ENCODE assay signal across 8 cellular contexts in genomic region chr15:31489801-31490646, GRCh38.
DNase-seq lines count a peak whose midpoint lies in the region; ATAC-seq, FAIRE-seq and TF ChIP-seq lines count a peak whose summit lies in the region.

No MANE protein-coding gene starts in this region.

- CTCF ChIA-PET in PC-9 (lab: Charles Lee), result interaction anchor here (0.6 kb wide), 1 partner anchor 380 kb away, joined by 3 read pairs; the partner anchor contains the start of gene OTUD7A
- CTCF ChIA-PET in GM12878 (lab: Yijun Ruan, JAX), result interaction anchor here (0.7 to 6.3 kb wide), 37 partner anchors 9 to 690 kb away, joined by 3 to 336 read pairs (median 5); no protein-coding TSS in a partner anchor

- no peak overlapping the region for H2AFZ ChIP-seq in PC-9
- no peak overlapping the region for H2AFZ ChIP-seq in GM12878 (ENCODE audit: control insufficient read depth, low read depth, low read length)
- H2AFZ ChIP-seq in hepatocyte, result no peak overlapping the region

- no peaks in the 10 kb centered on the region for H3F3A ChIP-seq in PC-9 (ENCODE audit: insufficient read depth, low read depth)

- WGBS in GM12878 (ENCODE audit: insufficient coverage, insufficient replicate concordance, low lambda C conversion rate, missing lambda C conversion rate), result 26% methylated on average over 12 of the region's 12 CpGs
- WGBS in hepatocyte (ENCODE audit: low lambda C conversion rate, missing lambda C conversion rate), result 52% methylated on average over 12 of the region's 12 CpGs
- WGBS in small intestine, 3 donors, result 38 to 43% (median 42%) methylated on average over 12 of the region's 12 CpGs

- intact Hi-C loops in PC-9 (cut with micrococcal nuclease; ENCODE audit: unreplicated experiment) (loop anchor here (2.0 to 5.0 kb wide), 2 partner anchors 287 to 598 kb away; no protein-coding TSS in a partner anchor), GM12878 (cut with micrococcal nuclease; ENCODE audit: unreplicated experiment) (loop anchor here (5.0 to 10.0 kb wide), 3 partner anchors 55 to 505 kb away; no protein-coding TSS in a partner anchor)

- no peak overlapping the region for H3K9ac ChIP-seq in GM12878 (ENCODE audit: control insufficient read depth, insufficient read depth, low read length)

- BruUV-seq in PC-9 (replicated peaks; lab: Mats Ljungman, UMichigan), result no TSS peak
- BruUV-seq in GM12878 (replicated peaks; lab: Mats Ljungman, UMichigan), result no TSS peak

- DNase-seq in CMK (ENCODE audit: low read depth) (peak; percentile 27), GM19240 (ENCODE audit: insufficient read length, low spot score) (peak; percentile 62), PC-9 (peak in 1 of 2 experiments; percentile 3), GM12878 (ENCODE audit: low read depth, low spot score) (no peak), hepatocyte (ENCODE audit: low spot score) (peak; percentile 77), small intestine (peak; percentile 65), NK-92 (lab: John Stamatoyannopoulos, UW; ENCODE audit: unreplicated experiment) (no peak)

- TF ChIP-seq CTCF in PC-9 (conservative IDR thresholded peaks at IDR 0.05) (peak; percentile 75), GM12878 (IDR thresholded peaks at IDR 0.05 in 2 of 3, conservative IDR thresholded peaks at IDR 0.05 in 1 of 3; ENCODE audit: control insufficient read depth in 2 of 3, extremely low read depth in 1 of 3, insufficient read depth in 1 of 3, low read depth in 3 of 3, low read length in 3 of 3) (peak; percentile 75 to 78 (median 75)), hepatocyte (IDR thresholded peaks at IDR 0.05; ENCODE audit: poor library complexity) (peak; percentile 85)

- H3K9me3 ChIP-seq in PC-9 (ENCODE audit: insufficient read depth, low read depth) (no peaks in the 10 kb centered on the region), GM12878 (replicated peaks; ENCODE audit: control insufficient read depth, insufficient read depth, low read length) (peaks cover 10% of the 10 kb centered on the region), hepatocyte (ENCODE audit: low read depth) (peaks cover 5% of the 10 kb centered on the region), small intestine (ENCODE audit: control insufficient read depth, low read depth) (no peaks in the 10 kb centered on the region)

- TF ChIP-seq POLR2A in GM12878 (IDR thresholded peaks at IDR 0.05; ENCODE audit: low read depth, low read length), result no peak

- POLR2A ChIA-PET in PC-9 (lab: Charles Lee; ENCODE audit: unreplicated experiment), result no interaction called here
- POLR2A ChIA-PET in GM12878 (lab: Charles Lee), result interaction anchor here (0.9 kb wide), 1 partner anchor 17 kb away, joined by 4 read pairs; no protein-coding TSS in a partner anchor

- H3K4me1 ChIP-seq in PC-9 (replicated peaks; ENCODE audit: insufficient read depth) (no peaks in the 10 kb centered on the region), GM12878 (ENCODE audit: control insufficient read depth, insufficient read depth, low read length) (peaks cover 18% of the 10 kb centered on the region), hepatocyte (ENCODE audit: insufficient read depth) (no peaks in the 10 kb centered on the region), small intestine (ENCODE audit: control insufficient read depth in 2 of 2, insufficient read depth in 1 of 2, low read depth in 1 of 2, low read length in 1 of 2) (peaks cover 0 to 3% of the 10 kb centered on the region in 2 donors)

- H3K27me3 ChIP-seq in PC-9 (ENCODE audit: insufficient read depth, low read depth) (no peaks in the 10 kb centered on the region; the same call in 1 of the 2 replicates), GM12878 (replicated peaks in 1 of 2; ENCODE audit: control insufficient read depth in 2 of 2, insufficient read depth in 2 of 2, low read length in 1 of 2) (no peaks in the 10 kb centered on the region), hepatocyte (peaks cover 10% of the 10 kb centered on the region), small intestine (ENCODE audit: control insufficient read depth in 2 of 2, insufficient read depth in 2 of 2, low read length in 2 of 2) (no peaks in the 10 kb centered on the region)

- SMC1A ChIA-PET in GM12878 (lab: Charles Lee; ENCODE audit: uncharacterized antibody, unreplicated experiment), result interaction anchor here (0.8 to 6.4 kb wide), 23 partner anchors 9 to 631 kb away, joined by 3 to 166 read pairs (median 4); no protein-coding TSS in a partner anchor

- ATAC-seq in GM12878 (peak; percentile 30; the same call in 1 of the 3 replicates), HG03342 (IDR thresholded peaks at IDR 0.05; ENCODE audit: unreplicated experiment) (no peak)

- H3K9me2 ChIP-seq in PC-9 (ENCODE audit: insufficient read depth) (no peaks in the 10 kb centered on the region), hepatocyte (replicated peaks; ENCODE audit: insufficient read depth) (no peaks in the 10 kb centered on the region)

- H3K27ac ChIP-seq in PC-9, result no peak overlapping the region
- no peak overlapping the region for H3K27ac ChIP-seq in GM12878 (ENCODE audit: control insufficient read depth, insufficient read depth)
- H3K27ac ChIP-seq in hepatocyte, result no peak overlapping the region
- H3K27ac ChIP-seq in small intestine (ENCODE audit: low read depth in 1 of 2, low read length in 1 of 2), result no peak overlapping the region

- TF ChIP-seq RAD21 in GM12878 (IDR thresholded peaks at IDR 0.05; ENCODE audit: insufficient read depth, low read depth, low read length), result peak; percentile 76

- H3K4me2 ChIP-seq in PC-9 (no peak overlapping the region), GM12878 (ENCODE audit: control insufficient read depth, insufficient read depth) (no peak overlapping the region), hepatocyte (no peak overlapping the region)

- RAD21 ChIA-PET in GM12878 (lab: Charles Lee; ENCODE audit: unreplicated experiment), result interaction anchor here (0.8 to 6.4 kb wide), 11 partner anchors 16 to 378 kb away, joined by 3 to 213 read pairs (median 8); no protein-coding TSS in a partner anchor

- H4K20me1 ChIP-seq in PC-9 (ENCODE audit: insufficient read depth), result no peaks in the 10 kb centered on the region
- H4K20me1 ChIP-seq in GM12878 (ENCODE audit: control insufficient read depth, insufficient read depth), result no peaks in the 10 kb centered on the region
- H4K20me1 ChIP-seq in hepatocyte (ENCODE audit: insufficient read depth, poor library complexity, severe bottlenecking), result no peaks in the 10 kb centered on the region

- H3K79me2 ChIP-seq in PC-9 (ENCODE audit: low read depth) (no peaks in the 10 kb centered on the region), GM12878 (ENCODE audit: control insufficient read depth, insufficient read depth, low read length) (no peaks in the 10 kb centered on the region), hepatocyte (no peaks in the 10 kb centered on the region)

- H3K4me3 ChIP-seq in PC-9 (no peak overlapping the region), GM12878 (no peak overlapping the region), hepatocyte (no peak overlapping the region), small intestine (ENCODE audit: low read depth in 1 of 2, low read length in 2 of 2) (no peak overlapping the region)

- H3K36me3 ChIP-seq in PC-9 (ENCODE audit: low read depth) (no peaks in the 10 kb centered on the region), GM12878 (ENCODE audit: control insufficient read depth in 2 of 2, insufficient read depth in 2 of 2, low read length in 1 of 2) (no peaks in the 10 kb centered on the region), hepatocyte (replicated peaks; ENCODE audit: insufficient read depth, low read depth) (no peaks in the 10 kb centered on the region), small intestine (ENCODE audit: control insufficient read depth in 2 of 2, insufficient read depth in 2 of 2, low read length in 2 of 2) (no peaks in the 10 kb centered on the region)

- in situ Hi-C loops in GM12878 (cut with MboI), result loop anchor here (5.0 kb wide), 3 partner anchors 53 to 288 kb away; no protein-coding TSS in a partner anchor

- FAIRE-seq in GM12878 (lab: Jason Lieb, UNC) (peak; percentile 93), small intestine (lab: Jason Lieb, UNC) (no peak)

- no peak for TF ChIP-seq EP300 in GM12878 (IDR thresholded peaks at IDR 0.05; ENCODE audit: borderline replicate concordance in 1 of 2, control insufficient read depth in 1 of 2, low read depth in 2 of 2, low read length in 2 of 2)

TF ChIP-seq in GM12878, 131 proteins besides CTCF, POLR2A, EP300 and RAD21 (continues in another document):
- TF ChIP-seq IRF5 (IDR thresholded peaks at IDR 0.05; ENCODE audit: borderline replicate concordance) (no peak), NKRF (conservative IDR thresholded peaks at IDR 0.05) (no peak), CBFB (IDR thresholded peaks at IDR 0.05; ENCODE audit: low read depth) (no peak), SRF (IDR thresholded peaks at IDR 0.05; ENCODE audit: low read depth in 2 of 2, low read length in 2 of 2) (no peak), RAD51 (IDR thresholded peaks at IDR 0.05) (no peak)

Comparison
In these comparisons a context has a peak if more than half of its experiments do, and no peak if none do; other contexts are left out.
1. DNase-seq: peak in CMK (single experiment), GM19240 (single experiment), hepatocyte (single experiment) and small intestine (single experiment); none in GM12878 (single experiment) and NK-92 (single experiment).
2. Peak in every context shown above with its lines, with median percentiles within 50 percentile points of each other: CTCF ChIP-seq.